In the genomic region with DNA sequence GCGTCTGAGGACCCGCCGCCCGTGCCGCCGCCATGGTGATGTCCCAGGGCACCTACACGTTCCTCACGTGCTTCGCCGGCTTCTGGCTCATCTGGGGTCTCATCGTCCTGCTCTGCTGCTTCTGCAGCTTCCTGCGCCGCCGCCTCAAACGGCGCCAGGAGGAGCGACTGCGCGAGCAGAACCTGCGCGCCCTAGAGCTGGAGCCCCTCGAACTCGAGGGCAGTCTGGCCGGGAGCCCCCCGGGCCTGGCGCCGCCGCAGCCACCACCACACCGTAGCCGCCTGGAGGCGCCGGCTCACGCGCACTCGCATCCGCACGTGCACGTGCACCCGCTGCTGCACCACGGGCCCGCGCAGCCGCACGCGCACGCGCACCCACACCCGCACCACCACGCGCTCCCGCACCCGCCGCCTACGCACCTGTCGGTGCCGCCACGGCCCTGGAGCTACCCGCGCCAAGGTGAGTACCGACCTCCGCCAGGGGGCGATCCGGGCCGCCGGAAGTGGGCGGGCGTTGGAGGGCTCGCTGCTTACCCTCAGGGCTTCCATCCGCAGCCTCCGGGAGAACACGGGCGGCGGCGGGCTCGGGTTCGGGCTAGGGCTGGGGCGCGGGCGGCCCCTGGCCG, we compare ENCODE assay signal across 1 cellular context.
A peak's percentile ranks its signal among the peaks of the same experiment; 100 is the strongest.
TF ChIP-seq lines count a peak whose summit lies in the region.

No MANE protein-coding gene starts in this region.

TF ChIP-seq in HEK293, 187 proteins besides CTCF, POLR2A, EP300 and RAD21 (continued from another document and continues in another):
- TF ChIP-seq, protein P1, sequence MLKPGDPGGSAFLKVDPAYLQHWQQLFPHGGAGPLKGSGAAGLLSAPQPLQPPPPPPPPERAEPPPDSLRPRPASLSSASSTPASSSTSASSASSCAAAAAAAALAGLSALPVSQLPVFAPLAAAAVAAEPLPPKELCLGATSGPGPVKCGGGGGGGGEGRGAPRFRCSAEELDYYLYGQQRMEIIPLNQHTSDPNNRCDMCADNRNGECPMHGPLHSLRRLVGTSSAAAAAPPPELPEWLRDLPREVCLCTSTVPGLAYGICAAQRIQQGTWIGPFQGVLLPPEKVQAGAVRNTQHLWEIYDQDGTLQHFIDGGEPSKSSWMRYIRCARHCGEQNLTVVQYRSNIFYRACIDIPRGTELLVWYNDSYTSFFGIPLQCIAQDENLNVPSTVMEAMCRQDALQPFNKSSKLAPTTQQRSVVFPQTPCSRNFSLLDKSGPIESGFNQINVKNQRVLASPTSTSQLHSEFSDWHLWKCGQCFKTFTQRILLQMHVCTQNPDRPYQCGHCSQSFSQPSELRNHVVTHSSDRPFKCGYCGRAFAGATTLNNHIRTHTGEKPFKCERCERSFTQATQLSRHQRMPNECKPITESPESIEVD (tag by site-specific recombination; IDR thresholded peaks at IDR 0.05), result no peak
- TF ChIP-seq ZNF664 (tag by site-specific recombination; IDR thresholded peaks at IDR 0.05) (no peak), MZF1 (tag by site-specific recombination; IDR thresholded peaks at IDR 0.05; ENCODE audit: borderline replicate concordance) (no peak), ZNF23 (tag by site-specific recombination; IDR thresholded peaks at IDR 0.05; ENCODE audit: borderline replicate concordance) (no peak), ZNF169 (tag by site-specific recombination; IDR thresholded peaks at IDR 0.05) (no peak), ZNF324 (tag by site-specific recombination; IDR thresholded peaks at IDR 0.05) (no peak), ZBTB1 (tag by site-specific recombination; IDR thresholded peaks at IDR 0.05) (peak; percentile 92), ZNF555 (tag by site-specific recombination; conservative IDR thresholded peaks at IDR 0.05) (no peak), ZNF221 (tag by site-specific recombination; IDR thresholded peaks at IDR 0.05; ENCODE audit: borderline replicate concordance) (no peak), YY2 (tag by site-specific recombination; IDR thresholded peaks at IDR 0.05) (no peak), ZBTB21 (tag by site-specific recombination; IDR thresholded peaks at IDR 0.05) (no peak), ZNF654 (tag by site-specific recombination; IDR thresholded peaks at IDR 0.05; ENCODE audit: low read depth) (no peak), SETDB1 (IDR thresholded peaks at IDR 0.05; ENCODE audit: insufficient read length, low read length) (no peak), ZNF707 (tag by site-specific recombination; IDR thresholded peaks at IDR 0.05) (no peak), SP2 (tag by site-specific recombination; IDR thresholded peaks at IDR 0.05) (no peak), ZNF558 (tag by site-specific recombination; IDR thresholded peaks at IDR 0.05) (no peak), KLF7 (tag by site-specific recombination; IDR thresholded peaks at IDR 0.05; ENCODE audit: borderline replicate concordance) (no peak), KLF8 (tag by site-specific recombination; IDR thresholded peaks at IDR 0.05) (no peak), ZNF701 (tag by site-specific recombination; IDR thresholded peaks at IDR 0.05) (no peak), ZNF146 (tag by site-specific recombination; IDR thresholded peaks at IDR 0.05) (no peak), ZNF423 (tag by site-specific recombination; IDR thresholded peaks at IDR 0.05) (no peak), ZNF175 (tag by site-specific recombination; IDR thresholded peaks at IDR 0.05) (no peak), ZNF510 (tag by site-specific recombination; IDR thresholded peaks at IDR 0.05; ENCODE audit: insufficient replicate concordance) (no peak), ZNF184 (tag by site-specific recombination; IDR thresholded peaks at IDR 0.05) (0 out of 2 replicates have a peak, but pooled peaks have one; percentile 55), ZNF114 (tag by site-specific recombination; IDR thresholded peaks at IDR 0.05) (no peak), ZNF354C (tag by site-specific recombination; IDR thresholded peaks at IDR 0.05; ENCODE audit: borderline replicate concordance, low read depth) (no peak), ZBTB20 (tag by site-specific recombination; IDR thresholded peaks at IDR 0.05) (peak; percentile 61; the same call in 1 of the 2 replicates), ZNF239 (tag by site-specific recombination; IDR thresholded peaks at IDR 0.05) (no peak), ZNF391 (tag by site-specific recombination; IDR thresholded peaks at IDR 0.05; ENCODE audit: borderline replicate concordance, low read depth) (peak; percentile 49; the same call in 1 of the 2 replicates), ZNF658 (tag by site-specific recombination; IDR thresholded peaks at IDR 0.05) (no peak), WT1 (tag by site-specific recombination; IDR thresholded peaks at IDR 0.05) (no peak; the same call in 1 of the 2 replicates), ZNF747 (tag by site-specific recombination; IDR thresholded peaks at IDR 0.05) (no peak), ZIC2 (tag by site-specific recombination; IDR thresholded peaks at IDR 0.05) (no peak), ZNF473 (tag by site-specific recombination; IDR thresholded peaks at IDR 0.05) (no peak), ZNF777 (tag by site-specific recombination; IDR thresholded peaks at IDR 0.05; ENCODE audit: borderline replicate concordance) (peak; percentile 94), ZNF791 (tag by site-specific recombination; IDR thresholded peaks at IDR 0.05) (no peak), ZFP3 (tag by site-specific recombination; IDR thresholded peaks at IDR 0.05; ENCODE audit: low read depth) (no peak)
- TF ChIP-seq, protein P2, sequence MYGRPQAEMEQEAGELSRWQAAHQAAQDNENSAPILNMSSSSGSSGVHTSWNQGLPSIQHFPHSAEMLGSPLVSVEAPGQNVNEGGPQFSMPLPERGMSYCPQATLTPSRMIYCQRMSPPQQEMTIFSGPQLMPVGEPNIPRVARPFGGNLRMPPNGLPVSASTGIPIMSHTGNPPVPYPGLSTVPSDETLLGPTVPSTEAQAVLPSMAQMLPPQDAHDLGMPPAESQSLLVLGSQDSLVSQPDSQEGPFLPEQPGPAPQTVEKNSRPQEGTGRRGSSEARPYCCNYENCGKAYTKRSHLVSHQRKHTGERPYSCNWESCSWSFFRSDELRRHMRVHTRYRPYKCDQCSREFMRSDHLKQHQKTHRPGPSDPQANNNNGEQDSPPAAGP (tag by site-specific recombination; IDR thresholded peaks at IDR 0.05), result peak; percentile 27; the same call in 1 of the 2 replicates
- TF ChIP-seq, protein P3, sequence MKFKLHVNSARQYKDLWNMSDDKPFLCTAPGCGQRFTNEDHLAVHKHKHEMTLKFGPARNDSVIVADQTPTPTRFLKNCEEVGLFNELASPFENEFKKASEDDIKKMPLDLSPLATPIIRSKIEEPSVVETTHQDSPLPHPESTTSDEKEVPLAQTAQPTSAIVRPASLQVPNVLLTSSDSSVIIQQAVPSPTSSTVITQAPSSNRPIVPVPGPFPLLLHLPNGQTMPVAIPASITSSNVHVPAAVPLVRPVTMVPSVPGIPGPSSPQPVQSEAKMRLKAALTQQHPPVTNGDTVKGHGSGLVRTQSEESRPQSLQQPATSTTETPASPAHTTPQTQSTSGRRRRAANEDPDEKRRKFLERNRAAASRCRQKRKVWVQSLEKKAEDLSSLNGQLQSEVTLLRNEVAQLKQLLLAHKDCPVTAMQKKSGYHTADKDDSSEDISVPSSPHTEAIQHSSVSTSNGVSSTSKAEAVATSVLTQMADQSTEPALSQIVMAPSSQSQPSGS (tag by site-specific recombination; IDR thresholded peaks at IDR 0.05; ENCODE audit: low read depth), result no peak
- TF ChIP-seq, protein P4, sequence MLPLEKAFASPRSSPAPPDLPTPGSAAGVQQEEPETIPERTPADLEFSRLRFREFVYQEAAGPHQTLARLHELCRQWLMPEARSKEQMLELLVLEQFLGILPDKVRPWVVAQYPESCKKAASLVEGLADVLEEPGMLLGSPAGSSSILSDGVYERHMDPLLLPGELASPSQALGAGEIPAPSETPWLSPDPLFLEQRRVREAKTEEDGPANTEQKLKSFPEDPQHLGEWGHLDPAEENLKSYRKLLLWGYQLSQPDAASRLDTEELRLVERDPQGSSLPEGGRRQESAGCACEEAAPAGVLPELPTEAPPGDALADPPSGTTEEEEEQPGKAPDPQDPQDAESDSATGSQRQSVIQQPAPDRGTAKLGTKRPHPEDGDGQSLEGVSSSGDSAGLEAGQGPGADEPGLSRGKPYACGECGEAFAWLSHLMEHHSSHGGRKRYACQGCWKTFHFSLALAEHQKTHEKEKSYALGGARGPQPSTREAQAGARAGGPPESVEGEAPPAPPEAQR (tag by site-specific recombination; IDR thresholded peaks at IDR 0.05), result no peak
- TF ChIP-seq, protein P5, sequence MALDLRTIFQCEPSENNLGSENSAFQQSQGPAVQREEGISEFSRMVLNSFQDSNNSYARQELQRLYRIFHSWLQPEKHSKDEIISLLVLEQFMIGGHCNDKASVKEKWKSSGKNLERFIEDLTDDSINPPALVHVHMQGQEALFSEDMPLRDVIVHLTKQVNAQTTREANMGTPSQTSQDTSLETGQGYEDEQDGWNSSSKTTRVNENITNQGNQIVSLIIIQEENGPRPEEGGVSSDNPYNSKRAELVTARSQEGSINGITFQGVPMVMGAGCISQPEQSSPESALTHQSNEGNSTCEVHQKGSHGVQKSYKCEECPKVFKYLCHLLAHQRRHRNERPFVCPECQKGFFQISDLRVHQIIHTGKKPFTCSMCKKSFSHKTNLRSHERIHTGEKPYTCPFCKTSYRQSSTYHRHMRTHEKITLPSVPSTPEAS (tag by site-specific recombination; IDR thresholded peaks at IDR 0.05), result no peak
- TF ChIP-seq, protein P6, sequence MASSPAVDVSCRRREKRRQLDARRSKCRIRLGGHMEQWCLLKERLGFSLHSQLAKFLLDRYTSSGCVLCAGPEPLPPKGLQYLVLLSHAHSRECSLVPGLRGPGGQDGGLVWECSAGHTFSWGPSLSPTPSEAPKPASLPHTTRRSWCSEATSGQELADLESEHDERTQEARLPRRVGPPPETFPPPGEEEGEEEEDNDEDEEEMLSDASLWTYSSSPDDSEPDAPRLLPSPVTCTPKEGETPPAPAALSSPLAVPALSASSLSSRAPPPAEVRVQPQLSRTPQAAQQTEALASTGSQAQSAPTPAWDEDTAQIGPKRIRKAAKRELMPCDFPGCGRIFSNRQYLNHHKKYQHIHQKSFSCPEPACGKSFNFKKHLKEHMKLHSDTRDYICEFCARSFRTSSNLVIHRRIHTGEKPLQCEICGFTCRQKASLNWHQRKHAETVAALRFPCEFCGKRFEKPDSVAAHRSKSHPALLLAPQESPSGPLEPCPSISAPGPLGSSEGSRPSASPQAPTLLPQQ (tag by site-specific recombination; IDR thresholded peaks at IDR 0.05), result peak; percentile 18; the same call in 1 of the 2 replicates
- TF ChIP-seq, protein P7, sequence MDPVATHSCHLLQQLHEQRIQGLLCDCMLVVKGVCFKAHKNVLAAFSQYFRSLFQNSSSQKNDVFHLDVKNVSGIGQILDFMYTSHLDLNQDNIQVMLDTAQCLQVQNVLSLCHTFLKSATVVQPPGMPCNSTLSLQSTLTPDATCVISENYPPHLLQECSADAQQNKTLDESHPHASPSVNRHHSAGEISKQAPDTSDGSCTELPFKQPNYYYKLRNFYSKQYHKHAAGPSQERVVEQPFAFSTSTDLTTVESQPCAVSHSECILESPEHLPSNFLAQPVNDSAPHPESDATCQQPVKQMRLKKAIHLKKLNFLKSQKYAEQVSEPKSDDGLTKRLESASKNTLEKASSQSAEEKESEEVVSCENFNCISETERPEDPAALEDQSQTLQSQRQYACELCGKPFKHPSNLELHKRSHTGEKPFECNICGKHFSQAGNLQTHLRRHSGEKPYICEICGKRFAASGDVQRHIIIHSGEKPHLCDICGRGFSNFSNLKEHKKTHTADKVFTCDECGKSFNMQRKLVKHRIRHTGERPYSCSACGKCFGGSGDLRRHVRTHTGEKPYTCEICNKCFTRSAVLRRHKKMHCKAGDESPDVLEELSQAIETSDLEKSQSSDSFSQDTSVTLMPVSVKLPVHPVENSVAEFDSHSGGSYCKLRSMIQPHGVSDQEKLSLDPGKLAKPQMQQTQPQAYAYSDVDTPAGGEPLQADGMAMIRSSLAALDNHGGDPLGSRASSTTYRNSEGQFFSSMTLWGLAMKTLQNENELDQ (tag by site-specific recombination; IDR thresholded peaks at IDR 0.05; ENCODE audit: low read depth), result no peak
- TF ChIP-seq, protein P8, sequence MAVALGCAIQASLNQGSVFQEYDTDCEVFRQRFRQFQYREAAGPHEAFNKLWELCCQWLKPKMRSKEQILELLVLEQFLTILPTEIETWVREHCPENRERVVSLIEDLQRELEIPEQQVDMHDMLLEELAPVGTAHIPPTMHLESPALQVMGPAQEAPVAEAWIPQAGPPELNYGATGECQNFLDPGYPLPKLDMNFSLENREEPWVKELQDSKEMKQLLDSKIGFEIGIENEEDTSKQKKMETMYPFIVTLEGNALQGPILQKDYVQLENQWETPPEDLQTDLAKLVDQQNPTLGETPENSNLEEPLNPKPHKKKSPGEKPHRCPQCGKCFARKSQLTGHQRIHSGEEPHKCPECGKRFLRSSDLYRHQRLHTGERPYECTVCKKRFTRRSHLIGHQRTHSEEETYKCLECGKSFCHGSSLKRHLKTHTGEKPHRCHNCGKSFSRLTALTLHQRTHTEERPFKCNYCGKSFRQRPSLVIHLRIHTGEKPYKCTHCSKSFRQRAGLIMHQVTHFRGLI (tag by site-specific recombination; IDR thresholded peaks at IDR 0.05), result peak; percentile 69; the same call in 1 of the 2 replicates
- TF ChIP-seq, protein P9, sequence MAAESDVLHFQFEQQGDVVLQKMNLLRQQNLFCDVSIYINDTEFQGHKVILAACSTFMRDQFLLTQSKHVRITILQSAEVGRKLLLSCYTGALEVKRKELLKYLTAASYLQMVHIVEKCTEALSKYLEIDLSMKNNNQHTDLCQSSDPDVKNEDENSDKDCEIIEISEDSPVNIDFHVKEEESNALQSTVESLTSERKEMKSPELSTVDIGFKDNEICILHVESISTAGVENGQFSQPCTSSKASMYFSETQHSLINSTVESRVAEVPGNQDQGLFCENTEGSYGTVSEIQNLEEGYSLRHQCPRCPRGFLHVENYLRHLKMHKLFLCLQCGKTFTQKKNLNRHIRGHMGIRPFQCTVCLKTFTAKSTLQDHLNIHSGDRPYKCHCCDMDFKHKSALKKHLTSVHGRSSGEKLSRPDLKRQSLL (tag by site-specific recombination; IDR thresholded peaks at IDR 0.05), result no peak; the same call in none of the 2 replicates
- TF ChIP-seq, protein P10, sequence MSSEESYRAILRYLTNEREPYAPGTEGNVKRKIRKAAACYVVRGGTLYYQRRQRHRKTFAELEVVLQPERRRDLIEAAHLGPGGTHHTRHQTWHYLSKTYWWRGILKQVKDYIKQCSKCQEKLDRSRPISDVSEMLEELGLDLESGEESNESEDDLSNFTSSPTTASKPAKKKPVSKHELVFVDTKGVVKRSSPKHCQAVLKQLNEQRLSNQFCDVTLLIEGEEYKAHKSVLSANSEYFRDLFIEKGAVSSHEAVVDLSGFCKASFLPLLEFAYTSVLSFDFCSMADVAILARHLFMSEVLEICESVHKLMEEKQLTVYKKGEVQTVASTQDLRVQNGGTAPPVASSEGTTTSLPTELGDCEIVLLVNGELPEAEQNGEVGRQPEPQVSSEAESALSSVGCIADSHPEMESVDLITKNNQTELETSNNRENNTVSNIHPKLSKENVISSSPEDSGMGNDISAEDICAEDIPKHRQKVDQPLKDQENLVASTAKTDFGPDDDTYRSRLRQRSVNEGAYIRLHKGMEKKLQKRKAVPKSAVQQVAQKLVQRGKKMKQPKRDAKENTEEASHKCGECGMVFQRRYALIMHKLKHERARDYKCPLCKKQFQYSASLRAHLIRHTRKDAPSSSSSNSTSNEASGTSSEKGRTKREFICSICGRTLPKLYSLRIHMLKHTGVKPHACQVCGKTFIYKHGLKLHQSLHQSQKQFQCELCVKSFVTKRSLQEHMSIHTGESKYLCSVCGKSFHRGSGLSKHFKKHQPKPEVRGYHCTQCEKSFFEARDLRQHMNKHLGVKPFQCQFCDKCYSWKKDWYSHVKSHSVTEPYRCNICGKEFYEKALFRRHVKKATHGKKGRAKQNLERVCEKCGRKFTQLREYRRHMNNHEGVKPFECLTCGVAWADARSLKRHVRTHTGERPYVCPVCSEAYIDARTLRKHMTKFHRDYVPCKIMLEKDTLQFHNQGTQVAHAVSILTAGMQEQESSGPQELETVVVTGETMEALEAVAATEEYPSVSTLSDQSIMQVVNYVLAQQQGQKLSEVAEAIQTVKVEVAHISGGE (tag by site-specific recombination; conservative IDR thresholded peaks at IDR 0.05; ENCODE audit: low read depth), result no peak; the same call in 1 of the 2 replicates
